1 cellular context compared by ENCODE assay signal in the genomic region with DNA sequence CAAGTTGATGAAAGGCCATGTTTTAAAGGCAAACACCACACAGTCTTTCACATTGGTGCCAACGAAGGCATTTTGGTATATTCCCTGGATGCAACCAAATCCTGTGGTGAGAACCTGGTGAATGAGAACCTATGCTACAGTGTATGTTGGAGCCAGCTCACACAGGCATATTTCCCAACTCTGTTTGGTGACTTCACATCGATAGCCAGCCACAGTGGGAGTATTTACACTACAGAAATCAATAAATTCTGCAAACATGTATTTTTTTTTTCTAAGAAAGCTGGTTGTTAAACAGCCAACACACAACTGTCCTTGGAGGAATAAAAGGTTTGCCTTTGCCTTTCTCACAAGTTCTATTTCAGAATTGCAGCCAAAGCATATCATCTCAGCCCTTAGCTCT.
TF ChIP-seq lines count a peak whose summit lies in the region.

No MANE protein-coding gene starts in this region.

TF ChIP-seq in liver, 16 proteins besides CTCF, POLR2A, EP300 and RAD21 (continued from another document):
- TF ChIP-seq, protein P1, sequence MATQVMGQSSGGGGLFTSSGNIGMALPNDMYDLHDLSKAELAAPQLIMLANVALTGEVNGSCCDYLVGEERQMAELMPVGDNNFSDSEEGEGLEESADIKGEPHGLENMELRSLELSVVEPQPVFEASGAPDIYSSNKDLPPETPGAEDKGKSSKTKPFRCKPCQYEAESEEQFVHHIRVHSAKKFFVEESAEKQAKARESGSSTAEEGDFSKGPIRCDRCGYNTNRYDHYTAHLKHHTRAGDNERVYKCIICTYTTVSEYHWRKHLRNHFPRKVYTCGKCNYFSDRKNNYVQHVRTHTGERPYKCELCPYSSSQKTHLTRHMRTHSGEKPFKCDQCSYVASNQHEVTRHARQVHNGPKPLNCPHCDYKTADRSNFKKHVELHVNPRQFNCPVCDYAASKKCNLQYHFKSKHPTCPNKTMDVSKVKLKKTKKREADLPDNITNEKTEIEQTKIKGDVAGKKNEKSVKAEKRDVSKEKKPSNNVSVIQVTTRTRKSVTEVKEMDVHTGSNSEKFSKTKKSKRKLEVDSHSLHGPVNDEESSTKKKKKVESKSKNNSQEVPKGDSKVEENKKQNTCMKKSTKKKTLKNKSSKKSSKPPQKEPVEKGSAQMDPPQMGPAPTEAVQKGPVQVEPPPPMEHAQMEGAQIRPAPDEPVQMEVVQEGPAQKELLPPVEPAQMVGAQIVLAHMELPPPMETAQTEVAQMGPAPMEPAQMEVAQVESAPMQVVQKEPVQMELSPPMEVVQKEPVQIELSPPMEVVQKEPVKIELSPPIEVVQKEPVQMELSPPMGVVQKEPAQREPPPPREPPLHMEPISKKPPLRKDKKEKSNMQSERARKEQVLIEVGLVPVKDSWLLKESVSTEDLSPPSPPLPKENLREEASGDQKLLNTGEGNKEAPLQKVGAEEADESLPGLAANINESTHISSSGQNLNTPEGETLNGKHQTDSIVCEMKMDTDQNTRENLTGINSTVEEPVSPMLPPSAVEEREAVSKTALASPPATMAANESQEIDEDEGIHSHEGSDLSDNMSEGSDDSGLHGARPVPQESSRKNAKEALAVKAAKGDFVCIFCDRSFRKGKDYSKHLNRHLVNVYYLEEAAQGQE (IDR thresholded peaks at IDR 0.05): no peak
- TF ChIP-seq RXRA (IDR thresholded peaks at IDR 0.05): peak; percentile 45 to 49
- TF ChIP-seq, protein P2, sequence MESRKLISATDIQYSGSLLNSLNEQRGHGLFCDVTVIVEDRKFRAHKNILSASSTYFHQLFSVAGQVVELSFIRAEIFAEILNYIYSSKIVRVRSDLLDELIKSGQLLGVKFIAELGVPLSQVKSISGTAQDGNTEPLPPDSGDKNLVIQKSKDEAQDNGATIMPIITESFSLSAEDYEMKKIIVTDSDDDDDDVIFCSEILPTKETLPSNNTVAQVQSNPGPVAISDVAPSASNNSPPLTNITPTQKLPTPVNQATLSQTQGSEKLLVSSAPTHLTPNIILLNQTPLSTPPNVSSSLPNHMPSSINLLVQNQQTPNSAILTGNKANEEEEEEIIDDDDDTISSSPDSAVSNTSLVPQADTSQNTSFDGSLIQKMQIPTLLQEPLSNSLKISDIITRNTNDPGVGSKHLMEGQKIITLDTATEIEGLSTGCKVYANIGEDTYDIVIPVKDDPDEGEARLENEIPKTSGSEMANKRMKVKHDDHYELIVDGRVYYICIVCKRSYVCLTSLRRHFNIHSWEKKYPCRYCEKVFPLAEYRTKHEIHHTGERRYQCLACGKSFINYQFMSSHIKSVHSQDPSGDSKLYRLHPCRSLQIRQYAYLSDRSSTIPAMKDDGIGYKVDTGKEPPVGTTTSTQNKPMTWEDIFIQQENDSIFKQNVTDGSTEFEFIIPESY (IDR thresholded peaks at IDR 0.05): peak; percentile 63
TF ChIP-seq in liver: peak in this region for 9.
